8 cellular contexts compared by ENCODE assay signal in the genomic region with DNA sequence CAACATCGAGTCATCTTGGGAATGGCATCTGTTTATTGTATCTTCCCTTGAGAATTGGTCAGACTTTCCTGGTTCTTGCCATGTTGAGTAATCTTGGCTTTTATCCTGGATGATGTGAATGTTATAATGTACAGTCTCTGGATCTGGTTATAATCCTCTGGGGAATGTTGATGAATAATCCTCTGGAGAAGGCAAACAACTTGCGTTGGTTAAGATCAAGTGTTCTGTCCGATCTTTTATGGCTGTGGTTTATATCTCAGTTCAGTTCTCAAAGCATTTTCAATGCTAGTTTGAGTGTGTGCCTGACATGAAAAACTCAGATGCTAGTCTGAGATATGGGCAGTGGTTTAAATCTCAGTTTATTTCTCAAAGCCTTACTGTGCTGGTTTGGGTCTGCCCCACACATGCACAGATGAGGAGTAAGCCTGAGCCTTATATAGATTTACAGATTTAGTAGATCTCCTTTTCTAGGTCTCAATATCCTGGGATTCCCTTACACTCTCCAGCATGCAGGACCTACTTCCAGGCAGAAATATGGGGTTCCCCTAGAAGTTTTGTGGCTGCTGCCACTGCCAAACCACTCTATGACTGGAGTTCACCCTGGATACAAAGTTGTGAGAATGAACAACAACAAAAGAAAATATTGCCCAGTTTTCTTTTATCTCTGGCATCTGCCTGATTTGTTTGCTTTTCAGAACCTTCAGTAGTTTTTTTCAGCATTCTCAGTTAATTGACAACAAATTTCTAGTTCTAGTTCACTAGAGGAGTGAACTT.
DNase-seq lines count a peak whose midpoint lies in the region; ATAC-seq, FAIRE-seq and TF ChIP-seq lines count a peak whose summit lies in the region.
"Had no signal": no experiment of that assay in that cellular context is flagged by ENCODE, and none has a peak within 500 bp of the region (broad histone marks: within the 10 kb centered on the region; RNA-seq: fewer than 3 reads in every experiment).

No MANE protein-coding gene starts in this region.

- FAIRE-seq in GM12891 (lab: Jason Lieb, UNC), result no peak

- H3K27ac ChIP-seq in urinary bladder (ENCODE audit: low read depth), result peak overlapping the region; percentile 16

- TF ChIP-seq POLR2A in GM12891 (IDR thresholded peaks at IDR 0.05; ENCODE audit: low read depth, low read length), result no peak

- 17% methylated on average over 3 of the region's 3 CpGs for WGBS in urinary bladder

- H3K4me3 ChIP-seq in urinary bladder (ENCODE audit: low read depth, low read length), result no peak overlapping the region

- ATAC-seq in HG03342 (IDR thresholded peaks at IDR 0.05; ENCODE audit: unreplicated experiment), result no peak

- DNase-seq in HS-27A (ENCODE audit: low read depth), result peak; percentile 11
- peak; percentile 93 for DNase-seq in amniotic stem cell (lab: John Stamatoyannopoulos, UW)
- DNase-seq in kidney glomerular epithelial cell (lab: John Stamatoyannopoulos, UW), result peak; percentile 53
- DNase-seq in amygdala (lab: John Stamatoyannopoulos, UW), result no peak
- no peak for DNase-seq in GM12891 (ENCODE audit: insufficient read length, low spot score)
- DNase-seq: NCI-H2029 treated with DMSO at 0.1 percent for 48 hours had no signal

- H3K36me3 ChIP-seq in urinary bladder (ENCODE audit: insufficient read depth), result no peaks in the 10 kb centered on the region

- H3K4me1 ChIP-seq in urinary bladder (ENCODE audit: insufficient read depth), result no peaks in the 10 kb centered on the region

TF ChIP-seq in GM12891, 5 proteins besides CTCF, POLR2A, EP300 and RAD21:
- TF ChIP-seq TAF1 (IDR thresholded peaks at IDR 0.05; ENCODE audit: low read depth, low read length) (no peak), POLR2AphosphoS5 (IDR thresholded peaks at IDR 0.05; ENCODE audit: low read depth, low read length) (no peak), PAX5 (IDR thresholded peaks at IDR 0.05; ENCODE audit: insufficient read depth, low read length, severe bottlenecking) (no peak), SPI1 (IDR thresholded peaks at IDR 0.05; ENCODE audit: low read depth, low read length) (no peak), POU2F2 (IDR thresholded peaks at IDR 0.05; ENCODE audit: low read depth, low read length) (no peak)

Comparison
In these comparisons a context has a peak if more than half of its experiments do, and no peak if none do; other contexts are left out.
1. DNase-seq: peak in HS-27A (single experiment), amniotic stem cell (single experiment) and kidney glomerular epithelial cell (single experiment); none in amygdala (0 of 56) and GM12891 (single experiment).